ENCODE assay signal across 17 cellular contexts in genomic region chr2:104434966-104435365, GRCh38.
A peak's percentile ranks its signal among the peaks of the same experiment; 100 is the strongest.
DNase-seq lines count a peak whose midpoint lies in the region; ATAC-seq, FAIRE-seq and TF ChIP-seq lines count a peak whose summit lies in the region.
"Had no signal": no experiment of that assay in that cellular context is flagged by ENCODE, and none has a peak within 500 bp of the region (broad histone marks: within the 10 kb centered on the region; RNA-seq: fewer than 3 reads in every experiment).

No MANE protein-coding gene starts in this region.

- DNase-seq in activated T-cell treated with anti-CD3 and anti-CD28 coated beads, Interleukin-2, amount 50 U/mL, for 4 hours: no peak
- no peak for DNase-seq in activated T-cell treated with anti-CD3 and anti-CD28 coated beads, Interleukin-2, amount 50 U/mL, for 48 hours
- DNase-seq in HepG2 (ENCODE audit: low spot score): no peak
- no peak for DNase-seq in suprapubic skin (ENCODE audit: low spot score in 2 of 2)
- no peak for DNase-seq in DMS153 (lab: John Stamatoyannopoulos, UW)
- DNase-seq in MV-4-11 (lab: John Stamatoyannopoulos, UW): no peak
- no peak for DNase-seq in testis
- DNase-seq: cerebellar nuclear complex, erythroblast, NCI-H2107 had no signal

- H3K4me1 ChIP-seq in HepG2 (ENCODE audit: insufficient read depth, low read length) (no peaks in the 10 kb centered on the region), suprapubic skin (peaks cover 5% of the 10 kb centered on the region), testis (no peaks in the 10 kb centered on the region)

- TF ChIP-seq POLR2A in HepG2 (IDR thresholded peaks at IDR 0.05; ENCODE audit: insufficient read depth in 1 of 2, low read depth in 2 of 2, low read length in 2 of 2) (no peak), suprapubic skin (IDR thresholded peaks at IDR 0.05) (no peak), testis (IDR thresholded peaks at IDR 0.05) (no peak)

- BruUV-seq in HepG2 (replicated peaks; lab: Mats Ljungman, UMichigan): no TSS peak

- peak overlapping the region; percentile 63 for H3K4me3 Mint-ChIP-seq in activated T-cell treated with anti-CD3 and anti-CD28 coated beads, Interleukin-2, amount 50 U/mL, for 4 hours
- peak overlapping the region; percentile 45 for H3K4me3 Mint-ChIP-seq in activated T-helper 17 cell treated with anti-CD3 and anti-CD28 coated beads, Interleukin-2, amount 50 U/mL, for 72 hours
- H3K4me3 Mint-ChIP-seq: activated naive CD8-positive, alpha-beta T cell; stimulated activated naive CD8-positive, alpha-beta T cell treated with anti-CD3 and anti-CD28 coated beads, Interleukin-15, Interleukin-2, amounts not matched to agents 100 ng/mL and 50 ng/mL, for 24 hours had no signal

- no peaks in the 10 kb centered on the region for H3K36me3 Mint-ChIP-seq in activated T-cell treated with anti-CD3 and anti-CD28 coated beads, Interleukin-2, amount 50 U/mL, for 4 hours (ENCODE audit: insufficient read depth)
- no peaks in the 10 kb centered on the region for H3K36me3 Mint-ChIP-seq in activated T-helper 17 cell treated with anti-CD3 and anti-CD28 coated beads, Interleukin-2, amount 50 U/mL, for 72 hours (ENCODE audit: low read depth)
- H3K36me3 Mint-ChIP-seq: activated naive CD8-positive, alpha-beta T cell had no signal

- no peak for FAIRE-seq in HepG2 (lab: Jason Lieb, UNC)
- FAIRE-seq: A204.1 had no signal

- WGBS in HepG2 (ENCODE audit: low lambda C conversion rate): 63% methylated on average over 3 of the region's 3 CpGs
- 80% methylated on average over 3 of the region's 3 CpGs for WGBS in suprapubic skin
- WGBS in testis, 2 donors: 73 to 83% methylated on average over 3 of the region's 3 CpGs

- POLR2A ChIA-PET in HepG2 (lab: Yijun Ruan, JAX): no interaction called here

- H3K36me3 ChIP-seq in HepG2 (replicated peaks in 1 of 2; ENCODE audit: control insufficient read depth in 1 of 2, insufficient read depth in 2 of 2, low read length in 2 of 2) (no peaks in the 10 kb centered on the region), suprapubic skin (no peaks in the 10 kb centered on the region), testis (ENCODE audit: low read depth, missing control alignments) (no peaks in the 10 kb centered on the region)

- in situ Hi-C loops in HepG2 (cut with HindIII; ENCODE audit: extremely low pct_ligation_motif_present, low pct_unique_long_range_greater_than_20kb): no loop called here

- H3K9me3 Mint-ChIP-seq in activated T-cell treated with anti-CD3 and anti-CD28 coated beads, Interleukin-2, amount 50 U/mL, for 4 hours: peaks cover 4% of the 10 kb centered on the region
- peaks cover 4% of the 10 kb centered on the region for H3K9me3 Mint-ChIP-seq in activated T-helper 17 cell treated with anti-CD3 and anti-CD28 coated beads, Interleukin-2, amount 50 U/mL, for 72 hours
- H3K9me3 Mint-ChIP-seq: natural killer cell treated with Interleukin-12 subunit alpha and Interleukin-12 subunit beta and Interleukin-15 and Interleukin-18, amount 100 ng/mL, for 72 hours; stimulated activated naive CD8-positive, alpha-beta T cell treated with anti-CD3 and anti-CD28 coated beads, Interleukin-15, Interleukin-2, amounts not matched to agents 100 ng/mL and 50 ng/mL, for 24 hours had no signal

- peaks cover 0 to 5% of the 10 kb centered on the region in 2 experiments; a peak in 1 of 5 replicates for H3K27me3 ChIP-seq in HepG2 (ENCODE audit: control insufficient read depth in 1 of 2, insufficient read depth in 2 of 2, low read length in 2 of 2)
- H3K27me3 ChIP-seq in suprapubic skin: peaks cover 5% of the 10 kb centered on the region
- no peaks in the 10 kb centered on the region for H3K27me3 ChIP-seq in testis

- no peak for ATAC-seq in activated T-cell treated with anti-CD3 and anti-CD28 coated beads, Interleukin-2, amount 50 U/mL, for 4 hours
- no peak for ATAC-seq in activated T-helper 17 cell treated with anti-CD3 and anti-CD28 coated beads, Interleukin-2, amount 50 U/mL, for 72 hours (replicated peaks)
- ATAC-seq in HepG2: no peak
- ATAC-seq: HCT116 had no signal

- no peak overlapping the region for H3K27ac ChIP-seq in HepG2 (ENCODE audit: extremely low read length, insufficient read depth, low read length)
- H3K27ac ChIP-seq in suprapubic skin: no peak overlapping the region
- no peak overlapping the region for H3K27ac ChIP-seq in testis

- H2AFZ ChIP-seq in HepG2 (ENCODE audit: low read length): no peak overlapping the region

- H3K27me3 Mint-ChIP-seq in activated T-cell treated with anti-CD3 and anti-CD28 coated beads, Interleukin-2, amount 50 U/mL, for 4 hours (ENCODE audit: low read depth): peaks cover 15% of the 10 kb centered on the region
- H3K27me3 Mint-ChIP-seq in activated T-helper 17 cell treated with anti-CD3 and anti-CD28 coated beads, Interleukin-2, amount 50 U/mL, for 72 hours: peaks cover 12% of the 10 kb centered on the region

- H3K4me2 ChIP-seq in HepG2 (ENCODE audit: low read depth, low read length): peak overlapping the region; percentile 49; the same call in 1 of the 2 replicates
- H3K4me2 ChIP-seq: SK-N-SH had no signal

- H3K9me3 ChIP-seq in HepG2 (ENCODE audit: low read length) (no peaks in the 10 kb centered on the region), suprapubic skin (no peaks in the 10 kb centered on the region), testis (no peaks in the 10 kb centered on the region)
- H3K9me3 ChIP-seq: SK-N-SH had no signal

- H4K20me1 ChIP-seq in HepG2 (ENCODE audit: insufficient read depth, low read length): no peaks in the 10 kb centered on the region

- CTCF ChIA-PET in HepG2 (lab: Yijun Ruan, JAX; ENCODE audit: low intra/inter-chr PET ratio, low total read pairs): no interaction called here

- TF ChIP-seq EP300 in HepG2 (IDR thresholded peaks at IDR 0.05; ENCODE audit: low read depth in 2 of 2, low read length in 2 of 2) (no peak), HepG2 (CRISPR knock-in tag; IDR thresholded peaks at IDR 0.05; ENCODE audit: borderline replicate concordance) (no peak), suprapubic skin (IDR thresholded peaks at IDR 0.05) (no peak)

- no peak overlapping the region for H3K9ac ChIP-seq in HepG2 (ENCODE audit: insufficient read depth, low read depth, low read length)
- H3K9ac ChIP-seq: SK-N-SH had no signal

- TF ChIP-seq RAD21 in HepG2 (CRISPR knock-in tag; IDR thresholded peaks at IDR 0.05): no peak

- H3K79me2 ChIP-seq in HepG2 (ENCODE audit: insufficient read depth, low read length): no peaks in the 10 kb centered on the region

- intact Hi-C loops in HepG2 (cut with micrococcal nuclease; ENCODE audit: unreplicated experiment) (no loop called here), testis (cut with DNase I; ENCODE audit: low total_unique reads) (no loop called here)

- H3K4me3 ChIP-seq in HepG2 (replicated peaks in 1 of 3; ENCODE audit: insufficient read depth in 1 of 3, low read depth in 2 of 3, low read length in 3 of 3) (no peak overlapping the region), suprapubic skin (peak overlapping the region; percentile 25), testis (no peak overlapping the region)

- H3K4me1 Mint-ChIP-seq in activated T-cell treated with anti-CD3 and anti-CD28 coated beads, Interleukin-2, amount 50 U/mL, for 4 hours (ENCODE audit: low read depth): peaks cover 6% of the 10 kb centered on the region
- H3K4me1 Mint-ChIP-seq in activated T-helper 17 cell treated with anti-CD3 and anti-CD28 coated beads, Interleukin-2, amount 50 U/mL, for 72 hours: peaks cover 5% of the 10 kb centered on the region

- no peak overlapping the region for H3K27ac Mint-ChIP-seq in activated T-helper 17 cell treated with anti-CD3 and anti-CD28 coated beads, Interleukin-2, amount 50 U/mL, for 72 hours
- H3K27ac Mint-ChIP-seq: activated naive CD8-positive, alpha-beta T cell; natural killer cell treated with Interleukin-12 subunit alpha and Interleukin-12 subunit beta and Interleukin-15 and Interleukin-18, amount 100 ng/mL, for 72 hours; stimulated activated naive CD8-positive, alpha-beta T cell treated with anti-CD3 and anti-CD28 coated beads, Interleukin-15, Interleukin-2, amounts not matched to agents 100 ng/mL and 50 ng/mL, for 24 hours had no signal

- no peak for TF ChIP-seq CTCF in HepG2 (CRISPR knock-in tag; IDR thresholded peaks at IDR 0.05)
- no peak for TF ChIP-seq CTCF in suprapubic skin (IDR thresholded peaks at IDR 0.05)
- TF ChIP-seq CTCF in testis (IDR thresholded peaks at IDR 0.05): no peak

TF ChIP-seq in HepG2, 621 proteins besides CTCF, POLR2A, EP300 and RAD21 (continues in another document):
- TF ChIP-seq ZNF749 (CRISPR knock-in tag; IDR thresholded peaks at IDR 0.05; ENCODE audit: borderline replicate concordance): no peak
- TF ChIP-seq ZNF672 (CRISPR knock-in tag; IDR thresholded peaks at IDR 0.05): no peak
- TF ChIP-seq IRF2 (CRISPR knock-in tag; IDR thresholded peaks at IDR 0.05): no peak
- no peak for TF ChIP-seq ZNF431 (CRISPR knock-in tag; IDR thresholded peaks at IDR 0.05; ENCODE audit: borderline replicate concordance, low read depth)
- TF ChIP-seq POLR2AphosphoS5 (IDR thresholded peaks at IDR 0.05; ENCODE audit: low read depth, low read length): no peak
- no peak for TF ChIP-seq RARA (CRISPR knock-in tag; IDR thresholded peaks at IDR 0.05)
- TF ChIP-seq MYC (CRISPR knock-in tag; IDR thresholded peaks at IDR 0.05; ENCODE audit: borderline replicate concordance): no peak
- TF ChIP-seq ZBTB37 (CRISPR knock-in tag; IDR thresholded peaks at IDR 0.05): no peak
- TF ChIP-seq FOXK1 (CRISPR knock-in tag; IDR thresholded peaks at IDR 0.05; ENCODE audit: borderline replicate concordance, low read depth): no peak
- no peak for TF ChIP-seq DRAP1 (CRISPR knock-in tag; IDR thresholded peaks at IDR 0.05)
- no peak for TF ChIP-seq ZNF382 (CRISPR knock-in tag; IDR thresholded peaks at IDR 0.05; ENCODE audit: borderline replicate concordance)
- TF ChIP-seq MXI1 (IDR thresholded peaks at IDR 0.05; ENCODE audit: borderline replicate concordance, low read depth, low read length): no peak
